Comparison of ENCODE assay signal across 21 cellular contexts in genomic region chr1:113657556-113658063, GRCh38.
"Had no signal": no experiment of that assay in that cellular context is flagged by ENCODE, and none has a peak within 500 bp of the region (broad histone marks: within the 10 kb centered on the region; RNA-seq: fewer than 3 reads in every experiment).

No MANE protein-coding gene starts in this region.

- H3K27me3 ChIP-seq: adrenal gland, colonic mucosa, tibial nerve had no signal

- H3K9me3 Mint-ChIP-seq: activated naive CD4-positive, alpha-beta T cell treated with anti-CD3 and anti-CD28 coated beads, Interleukin-2, amount 50 U/mL, for 72 hours; activated T-helper 1 cell treated with anti-CD3 and anti-CD28 coated beads, Interleukin-12 subunit alpha, Interleukin-12 subunit beta, Interleukin-2, Interleukin-4 antibody, amounts not matched to agents 30 ng/mL and 10 ng/mL and 1 ng/mL, durations not matched to agents 14 hours and 24 hours and 36 hours; endodermal cell; immature natural killer cell; naive thymus-derived CD4-positive, alpha-beta T cell had no signal

- H3K79me2 ChIP-seq: parathyroid adenoma had no signal

- H3K36me3 ChIP-seq: adrenal gland, colonic mucosa, neutrophil had no signal

- H3K9ac ChIP-seq: parathyroid adenoma had no signal

- DNase-seq: activated CD4-positive, alpha-beta T cell treated with anti-CD3 and anti-CD28 coated beads, Interleukin-2, amount 50 U/mL, for 48 hours; activated gamma-delta T cell treated with Interleukin-2 at 50 U/mL for 16 hours; activated T-cell treated with anti-CD3 and anti-CD28 coated beads for 4 hours; adrenal gland; colonic mucosa; endodermal cell; immature natural killer cell; kidney glomerular epithelial cell; mesenchymal stem cell; naive thymus-derived CD4-positive, alpha-beta T cell; stimulated activated naive CD8-positive, alpha-beta T cell treated with anti-CD3 and anti-CD28 coated beads, Interleukin-15, Interleukin-2, amounts not matched to agents 100 U/mL and 50 U/mL, for 24 hours; substantia nigra; SW 1271; T-helper 2 cell had no signal

- H3K4me1 ChIP-seq: colonic mucosa, parathyroid adenoma, tibial nerve had no signal

- H3K27ac Mint-ChIP-seq: activated naive CD4-positive, alpha-beta T cell treated with anti-CD3 and anti-CD28 coated beads, Interleukin-2, amount 50 U/mL, for 72 hours; activated T-helper 1 cell treated with anti-CD3 and anti-CD28 coated beads, Interleukin-12 subunit alpha, Interleukin-12 subunit beta, Interleukin-2, Interleukin-4 antibody, amounts not matched to agents 30 ng/mL and 10 ng/mL and 1 ng/mL, durations not matched to agents 14 hours and 24 hours and 36 hours; endodermal cell; immature natural killer cell; naive thymus-derived CD4-positive, alpha-beta T cell had no signal

- H3K4me3 ChIP-seq: adrenal gland, colonic mucosa, tibial nerve had no signal

- H3K36me3 Mint-ChIP-seq: activated naive CD4-positive, alpha-beta T cell treated with anti-CD3 and anti-CD28 coated beads, Interleukin-2, amount 50 U/mL, for 72 hours; immature natural killer cell had no signal

- H3K9me3 ChIP-seq: colonic mucosa, neutrophil, tibial nerve had no signal

- H2AFZ ChIP-seq: parathyroid adenoma had no signal

- H3K4me3 Mint-ChIP-seq: activated T-helper 1 cell treated with anti-CD3 and anti-CD28 coated beads, Interleukin-12 subunit alpha, Interleukin-12 subunit beta, Interleukin-2, Interleukin-4 antibody, amounts not matched to agents 30 ng/mL and 10 ng/mL and 1 ng/mL, durations not matched to agents 14 hours and 24 hours and 36 hours; endodermal cell; immature natural killer cell; naive thymus-derived CD4-positive, alpha-beta T cell had no signal

- H3K4me1 Mint-ChIP-seq: immature natural killer cell; naive thymus-derived CD4-positive, alpha-beta T cell had no signal

- H3K27me3 Mint-ChIP-seq: naive thymus-derived CD4-positive, alpha-beta T cell had no signal

- FAIRE-seq: frontal cortex, urothelium cell line had no signal

- H3K27ac ChIP-seq: adrenal gland, colonic mucosa, neutrophil, parathyroid adenoma, tibial nerve had no signal
